17 cellular contexts compared by ENCODE assay signal in the genomic region with DNA sequence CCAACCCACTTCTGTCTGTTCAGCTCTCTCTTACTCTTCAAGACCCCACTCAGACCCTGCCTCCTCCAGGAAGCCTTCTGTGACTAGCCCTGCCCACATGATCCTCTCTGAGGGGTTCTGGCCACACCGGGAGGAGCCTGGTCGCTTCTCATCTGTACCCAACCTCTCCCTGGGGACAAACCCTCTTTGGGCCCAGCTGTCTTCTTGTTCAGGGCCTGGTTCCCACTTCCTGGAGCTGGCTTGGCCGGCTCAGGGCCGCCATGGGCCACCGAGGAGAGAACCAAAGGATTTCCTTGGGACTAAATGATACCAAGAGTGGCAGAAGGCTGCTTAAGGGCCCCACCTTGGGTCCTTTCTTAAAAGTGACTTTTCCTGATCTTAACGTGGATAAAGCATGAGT.
"Had no signal": no experiment of that assay in that cellular context is flagged by ENCODE, and none has a peak within 500 bp of the region (broad histone marks: within the 10 kb centered on the region; RNA-seq: fewer than 3 reads in every experiment).

No MANE protein-coding gene starts in this region.

- H3K36me3 Mint-ChIP-seq: activated naive CD4-positive, alpha-beta T cell treated with anti-CD3 and anti-CD28 coated beads, Interleukin-2, amount 10 ng/mL, durations not matched to agents 7 days and 5 days; naive thymus-derived CD4-positive, alpha-beta T cell had no signal

- H3K9me3 Mint-ChIP-seq: activated naive CD4-positive, alpha-beta T cell treated with anti-CD3 and anti-CD28 coated beads, Interleukin-2, amount 10 ng/mL, durations not matched to agents 7 days and 5 days; activated T-cell treated with anti-CD3 and anti-CD28 coated beads, Interleukin-2, amount 50 U/mL, for 72 hours; stimulated activated naive CD8-positive, alpha-beta T cell treated with anti-CD3 and anti-CD28 coated beads, Interleukin-15, amount 100 ng/mL, for 72 hours had no signal

- H3K4me3 ChIP-seq: heart right ventricle, left lung, lung, psoas muscle, right atrium auricular region, suprapubic skin, tibial nerve, vagina had no signal

- H3K27ac ChIP-seq: heart right ventricle, left lung, psoas muscle, right atrium auricular region, suprapubic skin, tibial nerve, vagina had no signal

- H3K27me3 Mint-ChIP-seq: naive thymus-derived CD4-positive, alpha-beta T cell had no signal

- ATAC-seq: activated T-cell treated with anti-CD3 and anti-CD28 coated beads, Interleukin-2, amount 50 U/mL, for 72 hours; heart right ventricle; left lung; naive thymus-derived CD4-positive, alpha-beta T cell; psoas muscle; stimulated activated naive CD8-positive, alpha-beta T cell treated with anti-CD3 and anti-CD28 coated beads, Interleukin-15, amount 100 ng/mL, for 72 hours; T-helper 17 cell had no signal

- H3K4me3 Mint-ChIP-seq: activated naive CD4-positive, alpha-beta T cell treated with anti-CD3 and anti-CD28 coated beads, Interleukin-2, amount 10 ng/mL, durations not matched to agents 7 days and 5 days; activated T-cell treated with anti-CD3 and anti-CD28 coated beads, Interleukin-2, amount 50 U/mL, for 72 hours; naive thymus-derived CD4-positive, alpha-beta T cell; stimulated activated naive CD8-positive, alpha-beta T cell treated with anti-CD3 and anti-CD28 coated beads, Interleukin-15, amount 100 ng/mL, for 72 hours; T-helper 17 cell had no signal

- DNase-seq: activated effector memory CD4-positive, alpha-beta T cell treated with anti-CD3 and anti-CD28 coated beads, Interleukin-2, amount 50 U/mL, for 16 hours; activated naive CD4-positive, alpha-beta T cell treated with anti-CD3 and anti-CD28 coated beads, Interleukin-2, amount 10 ng/mL, durations not matched to agents 7 days and 5 days; activated T-cell treated with anti-CD3 and anti-CD28 coated beads, Interleukin-2, amount 50 U/mL, for 72 hours; effector CD4-positive, alpha-beta T cell; foreskin fibroblast; heart right ventricle; left lung; naive thymus-derived CD4-positive, alpha-beta T cell; psoas muscle; stimulated activated CD4-positive, alpha-beta T cell treated with anti-CD3 and anti-CD28 coated beads, Interleukin-12 subunit alpha, Interleukin-12 subunit beta, amount 100 ng/mL, for 4 hours; stimulated activated naive CD8-positive, alpha-beta T cell treated with anti-CD3 and anti-CD28 coated beads, Interleukin-15, amount 100 ng/mL, for 72 hours; T-helper 17 cell had no signal

- H3K4me1 ChIP-seq: heart right ventricle, left lung, psoas muscle, right atrium auricular region, suprapubic skin, tibial nerve, vagina had no signal

- H3K36me3 ChIP-seq: heart right ventricle, left lung, right atrium auricular region, suprapubic skin, tibial nerve, vagina had no signal

- H3K27me3 ChIP-seq: right atrium auricular region, vagina had no signal

- H3K27ac Mint-ChIP-seq: activated naive CD4-positive, alpha-beta T cell treated with anti-CD3 and anti-CD28 coated beads, Interleukin-2, amount 10 ng/mL, durations not matched to agents 7 days and 5 days; activated T-cell treated with anti-CD3 and anti-CD28 coated beads, Interleukin-2, amount 50 U/mL, for 72 hours; naive thymus-derived CD4-positive, alpha-beta T cell; T-helper 17 cell had no signal

- H3K9me3 ChIP-seq: left lung, psoas muscle, right atrium auricular region, suprapubic skin, vagina had no signal

- H3K4me1 Mint-ChIP-seq: activated naive CD4-positive, alpha-beta T cell treated with anti-CD3 and anti-CD28 coated beads, Interleukin-2, amount 10 ng/mL, durations not matched to agents 7 days and 5 days; naive thymus-derived CD4-positive, alpha-beta T cell; stimulated activated naive CD8-positive, alpha-beta T cell treated with anti-CD3 and anti-CD28 coated beads, Interleukin-15, amount 100 ng/mL, for 72 hours; T-helper 17 cell had no signal
